21 cellular contexts compared by ENCODE assay signal in genomic region chr13:92317066-92317465, GRCh38.
A peak's percentile ranks its signal among the peaks of the same experiment; 100 is the strongest.
DNase-seq lines count a peak whose midpoint lies in the region; ATAC-seq, FAIRE-seq and TF ChIP-seq lines count a peak whose summit lies in the region.
"Had no signal": no experiment of that assay in that cellular context is flagged by ENCODE, and none has a peak within 500 bp of the region (broad histone marks: within the 10 kb centered on the region; RNA-seq: fewer than 3 reads in every experiment).

No MANE protein-coding gene starts in this region.

- CTCF ChIA-PET in K562 (lab: Yijun Ruan, JAX; ENCODE audit: low intra/inter-chr PET ratio), result no interaction called here
- CTCF ChIA-PET in activated CD8-positive, alpha-beta T cell treated with anti-CD3 and anti-CD28 coated beads for 36 hours (lab: Charles Lee), result no interaction called here

- TF ChIP-seq POLR2A in K562 (conservative IDR thresholded peaks at IDR 0.05), result no peak

- no peak overlapping the region for H2AFZ ChIP-seq in K562 (ENCODE audit: low read depth, low read length)
- H2AFZ ChIP-seq: neural progenitor cell had no signal

- no peaks in the 10 kb centered on the region for H3K36me3 ChIP-seq in MG63
- H3K36me3 ChIP-seq in K562 (ENCODE audit: control insufficient read depth, insufficient read depth, low read length), result no peaks in the 10 kb centered on the region
- H3K36me3 ChIP-seq: BE2C, neural progenitor cell, Peyer's patch, upper lobe of left lung had no signal

- H3K9me1 ChIP-seq in K562 (ENCODE audit: control insufficient read depth, insufficient read depth, low read length), result no peaks in the 10 kb centered on the region

- H3K4me2 ChIP-seq in K562 (ENCODE audit: insufficient read depth, low read length), result no peak overlapping the region
- H3K4me2 ChIP-seq: neural progenitor cell had no signal

- ATAC-seq in K562 (no peak), HG03039 (IDR thresholded peaks at IDR 0.05; ENCODE audit: unreplicated experiment) (no peak), GM18520 (IDR thresholded peaks at IDR 0.05; ENCODE audit: unreplicated experiment) (no peak)
- ATAC-seq in activated CD8-positive, alpha-beta T cell treated with anti-CD3 and anti-CD28 coated beads for 36 hours, result no peak

- peaks cover 4% of the 10 kb centered on the region for H3K9me3 Mint-ChIP-seq in activated CD8-positive, alpha-beta T cell treated with anti-CD3 and anti-CD28 coated beads for 36 hours
- H3K9me3 Mint-ChIP-seq: central memory CD8-positive, alpha-beta T cell; neural progenitor cell had no signal

- intact Hi-C loops in K562 (cut with micrococcal nuclease), result no loop called here
- intact Hi-C loops in activated CD8-positive, alpha-beta T cell treated with anti-CD3 and anti-CD28 coated beads for 36 hours (cut with micrococcal nuclease), result no loop called here

- POLR2A ChIA-PET in K562 (lab: Yijun Ruan, JAX), result no interaction called here
- POLR2A ChIA-PET in activated CD8-positive, alpha-beta T cell treated with anti-CD3 and anti-CD28 coated beads for 36 hours (lab: Charles Lee), result no interaction called here

- DNase-seq in A172 (ENCODE audit: low spot score) (peak; percentile 69), MG63 (peak; percentile 38), K562 (ENCODE audit: extremely low read depth in 1 of 4, low spot score in 3 of 4) (no peak), islet precursor cell (peak; percentile 92), GDM1 (lab: John Stamatoyannopoulos, UW) (no peak)
- DNase-seq in activated CD8-positive, alpha-beta T cell treated with anti-CD3 and anti-CD28 coated beads for 36 hours, result no peak
- DNase-seq: activated CD4-positive, alpha-beta T cell treated with anti-CD3 and anti-CD28 coated beads, Interleukin-2, amount 50 U/mL, for 4 hours; BE2C; DND-41; HFFc6; NCI-H1105 treated with DMSO at 0.1 percent for 48 hours; NCI-H510A treated with DMSO at 0.1 percent for 48 hours; Peyer's patch; upper lobe of left lung had no signal

- no peak overlapping the region for H3K4me3 ChIP-seq in MG63
- no peak overlapping the region for H3K4me3 ChIP-seq in K562
- H3K4me3 ChIP-seq: neural progenitor cell, Peyer's patch, upper lobe of left lung had no signal

- WGBS in K562 (ENCODE audit: insufficient coverage, low coverage, missing lambda C conversion rate), result 0% methylated on average over 2 of the region's 2 CpGs

- no peak overlapping the region for H3K9ac ChIP-seq in K562 (ENCODE audit: insufficient read depth in 1 of 2, low read depth in 2 of 2, low read length in 2 of 2)
- H3K9ac ChIP-seq: neural progenitor cell had no signal

- no peaks in the 10 kb centered on the region for H3K4me1 ChIP-seq in K562 (replicated peaks in 1 of 2; ENCODE audit: control insufficient read depth in 2 of 2, insufficient read depth in 2 of 2, low read length in 2 of 2)
- H3K4me1 ChIP-seq: BE2C, neural progenitor cell, Peyer's patch, upper lobe of left lung had no signal

- no peak for TF ChIP-seq CTCF in K562 (IDR thresholded peaks at IDR 0.05 in 2 of 3, conservative IDR thresholded peaks at IDR 0.05 in 1 of 3; ENCODE audit: insufficient read depth in 2 of 3, low read depth in 1 of 3, low read length in 3 of 3)
- TF ChIP-seq CTCF in activated CD8-positive, alpha-beta T cell treated with anti-CD3 and anti-CD28 coated beads for 36 hours (IDR thresholded peaks at IDR 0.05), result no peak

- H3K79me2 ChIP-seq in K562 (ENCODE audit: control insufficient read depth, insufficient read depth, low read length), result no peaks in the 10 kb centered on the region

- TF ChIP-seq EP300 in K562 (IDR thresholded peaks at IDR 0.05; ENCODE audit: low read length), result no peak

- no peaks in the 10 kb centered on the region for H3K4me1 Mint-ChIP-seq in activated CD8-positive, alpha-beta T cell treated with anti-CD3 and anti-CD28 coated beads for 36 hours (ENCODE audit: low read depth)
- H3K4me1 Mint-ChIP-seq: central memory CD8-positive, alpha-beta T cell had no signal

- no TSS peak for BruUV-seq in K562 (replicated peaks; lab: Mats Ljungman, UMichigan)

- no peaks in the 10 kb centered on the region for H3K36me3 Mint-ChIP-seq in activated CD8-positive, alpha-beta T cell treated with anti-CD3 and anti-CD28 coated beads for 36 hours (ENCODE audit: low read depth)
- H3K36me3 Mint-ChIP-seq: neural progenitor cell had no signal

- no peaks in the 10 kb centered on the region for H3K27me3 ChIP-seq in MG63
- no peaks in the 10 kb centered on the region for H3K27me3 ChIP-seq in K562 (ENCODE audit: control insufficient read depth in 2 of 2, insufficient read depth in 2 of 2, low read length in 2 of 2)
- H3K27me3 ChIP-seq: BE2C, neural progenitor cell, Peyer's patch, upper lobe of left lung had no signal

- no peak overlapping the region for H3K27ac Mint-ChIP-seq in activated CD8-positive, alpha-beta T cell treated with anti-CD3 and anti-CD28 coated beads for 36 hours
- H3K27ac Mint-ChIP-seq: HFFc6, neural progenitor cell, progenitor cell of endocrine pancreas had no signal

- no peaks in the 10 kb centered on the region for H4K20me1 ChIP-seq in K562 (replicated peaks; ENCODE audit: control insufficient read depth, insufficient read depth, low read length)

- no peak overlapping the region for H3K27ac ChIP-seq in K562 (ENCODE audit: extremely low read depth, low read depth, low read length)
- H3K27ac ChIP-seq: epithelial cell of prostate, neural progenitor cell, Peyer's patch, upper lobe of left lung had no signal

- TF ChIP-seq RAD21 in K562 (CRISPR knock-in tag; conservative IDR thresholded peaks at IDR 0.05 in 1 of 2, IDR thresholded peaks at IDR 0.05 in 1 of 2), result no peak

- H3K27me3 Mint-ChIP-seq in activated CD8-positive, alpha-beta T cell treated with anti-CD3 and anti-CD28 coated beads for 36 hours, result no peaks in the 10 kb centered on the region
- H3K27me3 Mint-ChIP-seq: central memory CD8-positive, alpha-beta T cell; progenitor cell of endocrine pancreas had no signal

- in situ Hi-C loops in K562 (cut with MboI), result no loop called here

- H3K9me3 ChIP-seq in MG63 (no peaks in the 10 kb centered on the region), K562 (replicated peaks; ENCODE audit: control insufficient read depth, insufficient read depth, low read depth, low read length) (no peaks in the 10 kb centered on the region)
- H3K9me3 ChIP-seq: BE2C, Peyer's patch, upper lobe of left lung had no signal

- H3K4me3 Mint-ChIP-seq in activated CD8-positive, alpha-beta T cell treated with anti-CD3 and anti-CD28 coated beads for 36 hours, result no peak overlapping the region
- H3K4me3 Mint-ChIP-seq: central memory CD8-positive, alpha-beta T cell; HFFc6; neural progenitor cell had no signal

- FAIRE-seq in K562 (lab: Jason Lieb, UNC), result no peak
- FAIRE-seq: A204.1 had no signal

TF ChIP-seq in K562, 482 proteins besides CTCF, POLR2A, EP300 and RAD21:
- no peak for TF ChIP-seq ZNF740 (CRISPR knock-in tag; IDR thresholded peaks at IDR 0.05)
- no peak for TF ChIP-seq ZNF740 (tag; IDR thresholded peaks at IDR 0.05)
- peak; percentile 37; the same call in 1 of the 2 replicates for TF ChIP-seq FOXJ2 (tag; IDR thresholded peaks at IDR 0.05)
- no peak for TF ChIP-seq ZNF134 (CRISPR knock-in tag; conservative IDR thresholded peaks at IDR 0.05)
- 0 out of 4 replicates have a peak, but pooled peaks of 1 of the 2 experiments have one; percentile 70 for TF ChIP-seq MLX (CRISPR knock-in tag; conservative IDR thresholded peaks at IDR 0.05)
- peak; percentile 26 for TF ChIP-seq ZBTB8A (IDR thresholded peaks at IDR 0.05; ENCODE audit: partially characterized antibody)

Comparison
In these comparisons a context has a peak if more than half of its experiments do, and no peak if none do; other contexts are left out.
1. DNase-seq: peak in A172 (single experiment), MG63 (single experiment) and islet precursor cell (single experiment); none in K562 (0 of 4), GDM1 (single experiment) and activated CD8-positive, alpha-beta T cell treated with anti-CD3 and anti-CD28 coated beads for 36 hours (single experiment).